ENCODE assay signal across 8 cellular contexts in the genomic region with DNA sequence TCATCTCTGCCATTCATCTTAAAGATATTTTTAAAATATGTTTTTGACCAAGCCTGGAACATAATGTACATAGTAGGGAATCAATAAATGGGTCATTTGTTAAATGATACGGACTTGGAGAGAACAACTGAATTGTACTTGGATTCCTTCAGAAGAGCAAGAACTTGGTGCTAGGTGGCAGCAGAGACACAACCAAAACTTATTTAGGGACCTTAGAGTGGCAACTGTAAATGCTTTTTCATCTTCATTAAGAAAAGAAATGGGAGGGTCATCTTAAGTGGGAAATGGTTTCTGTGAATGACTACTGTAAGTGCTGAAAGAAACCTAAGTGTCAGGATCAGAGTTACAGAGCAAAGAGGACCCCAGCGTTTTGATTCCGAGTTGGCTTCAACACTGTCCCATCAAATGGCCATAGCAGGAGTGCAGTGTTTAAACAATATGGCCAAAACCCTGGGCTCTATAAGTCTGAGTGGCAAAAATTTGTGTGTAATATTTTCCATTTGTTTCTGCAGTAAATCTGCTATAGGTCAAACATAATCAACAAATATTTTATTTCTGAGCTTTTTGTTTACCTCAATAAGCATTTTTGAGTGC.
DNase-seq lines count a peak whose midpoint lies in the region; ATAC-seq and TF ChIP-seq lines count a peak whose summit lies in the region.

No MANE protein-coding gene starts in this region.

- DNase-seq in A172 (ENCODE audit: low spot score), result peak; percentile 27
- DNase-seq in GM20000 (ENCODE audit: low spot score), result peak; percentile 31
- no peak for DNase-seq in SK-N-MC (ENCODE audit: low read depth, low spot score)
- peak; percentile 23 for DNase-seq in globus pallidus (ENCODE audit: low spot score)
- DNase-seq in renal cortical epithelial cell (ENCODE audit: low read depth), result peak; percentile 81
- DNase-seq in NCI-H1048 (lab: John Stamatoyannopoulos, UW), result no peak
- no peak for DNase-seq in activated naive CD4-positive, alpha-beta T cell treated with Interleukin-2 at 50 U/mL for 16 hours

- no peak for ATAC-seq in GM18498 (IDR thresholded peaks at IDR 0.05; ENCODE audit: unreplicated experiment)

- no peaks in the 10 kb centered on the region for H3K9me3 ChIP-seq in SK-N-MC (ENCODE audit: low read depth, low read length)

- H3K4me3 ChIP-seq in SK-N-MC, result no peak overlapping the region

- no peak for TF ChIP-seq CTCF in GM20000 (IDR thresholded peaks at IDR 0.05; ENCODE audit: extremely low read depth, missing control alignments)

- H3K27ac ChIP-seq in SK-N-MC, result peak overlapping the region; percentile 64; the same call in 1 of the 2 replicates

- no peak overlapping the region for H3K9ac ChIP-seq in SK-N-MC (ENCODE audit: insufficient read length)

- H3K36me3 ChIP-seq in SK-N-MC (ENCODE audit: insufficient read depth, low read length), result no peaks in the 10 kb centered on the region

Comparison
In these comparisons a context has a peak if more than half of its experiments do, and no peak if none do; other contexts are left out.
1. DNase-seq: peak in A172 (single experiment), GM20000 (single experiment), globus pallidus (single experiment) and renal cortical epithelial cell (single experiment); none in SK-N-MC (single experiment), NCI-H1048 (single experiment) and activated naive CD4-positive, alpha-beta T cell treated with Interleukin-2 at 50 U/mL for 16 hours (single experiment).